Comparison of ENCODE assay signal across 8 cellular contexts in genomic region chr2:235516257-235516656, GRCh38.
"Had no signal": no experiment of that assay in that cellular context is flagged by ENCODE, and none has a peak within 500 bp of the region (broad histone marks: within the 10 kb centered on the region; RNA-seq: fewer than 3 reads in every experiment).

No MANE protein-coding gene starts in this region.

- H3K4me2 ChIP-seq: KMS-11 had no signal

- H3K4me1 ChIP-seq: HAP-1 had no signal

- H3K9ac ChIP-seq: GM23248, KMS-11 had no signal

- H3K27ac ChIP-seq: GM23248, HL-60, KMS-11 had no signal

- H3K36me3 ChIP-seq: HAP-1 had no signal

- H2AFZ ChIP-seq: GM23248 had no signal

- H3K9me3 ChIP-seq: HAP-1 had no signal

- ATAC-seq: HCT116 had no signal

- DNase-seq: GM23248, GOT3, IMR-90, KBM-7 had no signal

- H3K4me3 ChIP-seq: GM23248, HAP-1 had no signal
